In the genomic region with DNA sequence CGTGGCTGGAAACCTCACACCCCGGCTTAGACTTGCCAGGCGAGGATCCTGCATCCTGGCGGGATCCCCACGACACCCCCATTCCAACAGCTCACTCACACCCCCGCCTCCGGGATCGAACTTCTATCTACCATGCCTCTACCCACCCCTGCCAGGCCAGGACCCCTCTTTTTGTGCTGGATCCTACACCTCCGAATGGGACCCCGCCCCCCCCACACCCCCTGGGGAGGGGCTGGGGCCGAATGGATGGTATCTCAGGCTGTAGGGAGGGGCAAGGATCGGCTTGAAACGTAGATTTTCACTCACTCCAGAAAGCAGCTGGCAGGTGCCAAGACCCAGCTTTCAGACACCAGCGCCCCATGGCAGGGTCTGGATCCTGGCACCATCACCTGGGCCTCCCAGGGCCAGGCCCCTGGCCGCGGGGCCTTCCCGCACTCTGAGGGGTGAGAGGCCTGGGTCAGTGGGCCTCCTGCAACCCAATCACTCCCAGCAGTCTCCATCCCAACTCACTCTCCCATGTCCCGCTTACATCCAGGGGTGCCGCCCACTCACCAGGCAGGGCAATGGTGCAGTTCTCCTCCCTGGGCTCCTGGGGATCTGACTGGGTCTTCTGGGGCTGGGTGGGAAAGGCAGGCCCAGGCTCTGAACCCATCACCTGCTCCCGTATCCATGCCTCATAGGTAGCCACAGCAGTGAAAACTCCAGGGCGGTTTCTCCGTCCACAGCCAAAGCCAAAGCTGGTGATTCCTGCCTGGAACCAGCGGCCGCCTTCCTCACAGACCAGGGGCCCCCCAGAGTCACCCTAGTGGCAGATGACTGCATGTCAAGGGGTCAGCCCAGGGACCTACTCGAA, we compare ENCODE assay signal across 1 cellular context.
TF ChIP-seq lines count a peak whose summit lies in the region.

No MANE protein-coding gene starts in this region.

TF ChIP-seq in A549, 52 proteins besides CTCF, POLR2A, EP300 and RAD21 (continued from another document):
- TF ChIP-seq REST (IDR thresholded peaks at IDR 0.05) (no peak), PHF8 (IDR thresholded peaks at IDR 0.05; ENCODE audit: borderline replicate concordance, low read depth) (no peak), ZNF302 (CRISPR knock-in tag; IDR thresholded peaks at IDR 0.05) (no peak), MAZ (IDR thresholded peaks at IDR 0.05; ENCODE audit: borderline replicate concordance, low read depth, low read length) (no peak), CBX2 (IDR thresholded peaks at IDR 0.05; ENCODE audit: borderline replicate concordance, low read depth) (no peak), RFX5 (IDR thresholded peaks at IDR 0.05) (no peak), NR3C1 (IDR thresholded peaks at IDR 0.05) (no peak)
